8 cellular contexts compared by ENCODE assay signal in the genomic region with DNA sequence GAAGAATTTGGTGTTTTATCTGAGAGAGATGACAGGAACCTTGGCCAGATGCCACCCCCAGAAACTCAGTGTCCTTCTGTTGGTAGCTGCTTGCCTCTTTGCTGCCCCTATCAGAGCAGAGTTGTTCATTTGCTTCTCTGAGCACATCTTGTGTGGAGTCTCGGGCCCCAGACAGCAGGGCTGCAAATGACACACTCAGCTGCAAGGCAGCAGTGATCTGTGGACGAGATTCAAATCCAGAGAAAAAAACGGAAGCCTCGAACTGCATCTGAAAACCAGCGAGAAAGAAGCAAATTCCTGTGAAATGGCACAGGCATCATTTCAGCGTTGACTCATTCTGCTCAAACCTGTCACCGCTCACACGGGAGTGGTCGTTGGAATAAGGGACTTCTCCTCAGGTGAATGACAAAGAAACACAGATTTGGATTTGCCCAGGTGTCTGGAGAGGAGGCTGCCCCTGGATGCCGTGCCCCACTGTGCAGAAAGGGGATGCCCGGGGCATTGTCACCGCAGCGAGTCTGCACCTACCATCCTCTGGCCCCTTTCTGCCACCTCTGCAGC.
DNase-seq lines count a peak whose midpoint lies in the region; ATAC-seq and TF ChIP-seq lines count a peak whose summit lies in the region.

No MANE protein-coding gene starts in this region.

- peaks cover 22% of the 10 kb centered on the region for H3F3A ChIP-seq in MM.1S (ENCODE audit: insufficient read depth, low read length)

- H3K36me3 Mint-ChIP-seq in natural killer cell: no peaks in the 10 kb centered on the region

- TF ChIP-seq EP300 in transverse colon (IDR thresholded peaks at IDR 0.05; ENCODE audit: low read depth): no peak

- H3K4me3 ChIP-seq in MM.1S (ENCODE audit: low read length): peak overlapping the region; percentile 58
- H3K4me3 ChIP-seq in upper lobe of right lung: no peak overlapping the region
- H3K4me3 ChIP-seq in transverse colon: no peak overlapping the region

- H2AFZ ChIP-seq in MM.1S (ENCODE audit: low read length): peak overlapping the region; percentile 64

- H3K9ac ChIP-seq in MM.1S (ENCODE audit: low read length): peak overlapping the region; percentile 64

- TF ChIP-seq POLR2A in transverse colon (IDR thresholded peaks at IDR 0.05): no peak

- peaks cover 0 to 3% of the 10 kb centered on the region in 2 donors for H3K9me3 Mint-ChIP-seq in natural killer cell

- TF ChIP-seq CTCF in MM.1S (IDR thresholded peaks at IDR 0.05; ENCODE audit: low read length) (no peak), natural killer cell (IDR thresholded peaks at IDR 0.05) (no peak), upper lobe of right lung (IDR thresholded peaks at IDR 0.05) (no peak), transverse colon (IDR thresholded peaks at IDR 0.05) (no peak)

- peak overlapping the region; percentile 92 to 93 for H3K27ac Mint-ChIP-seq in natural killer cell

- H3K9me3 ChIP-seq in MM.1S (replicated peaks; ENCODE audit: insufficient read depth, low read length): no peaks in the 10 kb centered on the region
- no peaks in the 10 kb centered on the region for H3K9me3 ChIP-seq in upper lobe of right lung
- no peaks in the 10 kb centered on the region for H3K9me3 ChIP-seq in transverse colon

- H3K27ac ChIP-seq in MM.1S (ENCODE audit: low read length) (peak overlapping the region; percentile 92), upper lobe of right lung (peak overlapping the region; percentile 53), transverse colon (peak overlapping the region in 2 of 4 donors; percentile 7 to 47)

- no peaks in the 10 kb centered on the region for H3K27me3 Mint-ChIP-seq in natural killer cell (ENCODE audit: low read depth in 2 of 2)

- H3K4me1 Mint-ChIP-seq in natural killer cell: peaks cover 27 to 32% of the 10 kb centered on the region in 2 donors

- no peaks in the 10 kb centered on the region for H3K9me2 ChIP-seq in MM.1S (replicated peaks; ENCODE audit: insufficient read depth, low read length)

- in situ Hi-C loops in transverse colon (cut with MboI; ENCODE audit: low pct_ligation_motif_present in 1 of 4, low pct_unique_long_range_greater_than_20kb in 1 of 4, low sequenced_read_pairs in 3 of 4): no loop called here

- H3K27me3 ChIP-seq in MM.1S (replicated peaks; ENCODE audit: insufficient read depth, low read length) (no peaks in the 10 kb centered on the region), upper lobe of right lung (no peaks in the 10 kb centered on the region), transverse colon (no peaks in the 10 kb centered on the region)

- H3K79me2 ChIP-seq in MM.1S (ENCODE audit: low read length): no peaks in the 10 kb centered on the region

- H3K4me2 ChIP-seq in MM.1S (ENCODE audit: low read depth, low read length): peak overlapping the region; percentile 91

- peak; percentile 42 for ATAC-seq in GM21447 (IDR thresholded peaks at IDR 0.05; ENCODE audit: unreplicated experiment)
- peak; percentile 57 to 70 (median 64) for ATAC-seq in natural killer cell
- ATAC-seq in upper lobe of right lung: no peak

- intact Hi-C loops in natural killer cell (cut with micrococcal nuclease) (no loop called here), upper lobe of right lung (cut with DNase I) (no loop called here), transverse colon (cut with DNase I; ENCODE audit: low total_unique reads) (no loop called here)

- peak overlapping the region; percentile 84 for H3K4me3 Mint-ChIP-seq in natural killer cell

- 66 to 74% methylated on average over 6 to 13 of the region's 13 CpGs for WGBS in transverse colon (ENCODE audit: low coverage in 1 of 2), 2 donors

- H4K20me1 ChIP-seq in MM.1S (ENCODE audit: insufficient read depth, low read length): no peaks in the 10 kb centered on the region

- H3K36me3 ChIP-seq in MM.1S (replicated peaks; ENCODE audit: insufficient read depth, low read length) (no peaks in the 10 kb centered on the region), upper lobe of right lung (no peaks in the 10 kb centered on the region), transverse colon (no peaks in the 10 kb centered on the region)

- H3K4me1 ChIP-seq in MM.1S (ENCODE audit: low read length): peaks cover 19% of the 10 kb centered on the region
- peaks cover 23% of the 10 kb centered on the region for H3K4me1 ChIP-seq in upper lobe of right lung
- peaks cover 0 to 9% (median 0%) of the 10 kb centered on the region in 4 donors for H3K4me1 ChIP-seq in transverse colon

- DNase-seq in AG20443 (ENCODE audit: low spot score): peak; percentile 71
- peak; percentile 46 for DNase-seq in MM.1S
- peak; percentile 30 to 41 for DNase-seq in activated T-helper 1 cell treated with anti-CD3 and anti-CD28 coated beads, Interleukin-2, amount 50 U/mL, for 16 hours (ENCODE audit: low read depth in 1 of 2, low spot score in 1 of 2)
- peak; percentile 38 for DNase-seq in natural killer cell
- no peak for DNase-seq in upper lobe of right lung
- DNase-seq in T1000 (lab: John Stamatoyannopoulos, UW): no peak
- DNase-seq in transverse colon: no peak

Comparison
In these comparisons a context has a peak if more than half of its experiments do, and no peak if none do; other contexts are left out.
1. DNase-seq: peak in AG20443 (single experiment), MM.1S (single experiment), activated T-helper 1 cell treated with anti-CD3 and anti-CD28 coated beads, Interleukin-2, amount 50 U/mL, for 16 hours (2 of 2) and natural killer cell (single experiment); none in upper lobe of right lung (single experiment), T1000 (single experiment) and transverse colon (single experiment).